In the genomic region with DNA sequence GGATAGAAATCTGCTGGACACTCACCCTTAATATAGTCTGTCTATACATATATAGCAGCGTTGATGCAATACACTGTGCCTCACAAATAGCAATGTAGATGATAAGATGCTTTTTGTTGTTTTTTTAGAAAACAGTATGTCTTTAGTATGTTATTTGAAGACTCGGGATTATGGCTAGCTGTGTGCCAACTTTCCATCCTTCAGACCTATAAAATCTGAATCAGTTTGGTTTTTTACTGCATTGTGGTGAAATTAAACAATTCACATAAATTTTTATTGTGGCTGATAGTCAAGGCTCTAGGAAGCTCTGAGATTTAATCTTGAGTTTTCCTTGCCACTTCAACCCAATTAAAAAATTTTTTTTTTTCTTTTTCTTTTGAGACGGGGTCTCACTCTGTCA, we compare ENCODE assay signal across 6 cellular contexts.
DNase-seq lines count a peak whose midpoint lies in the region; ATAC-seq and TF ChIP-seq lines count a peak whose summit lies in the region.
"Not testable (repeated sequence)": the region's sequence is repeated elsewhere in the genome, so short reads cannot be mapped to it uniquely, and the experiment has no call there.

No MANE protein-coding gene starts in this region.

- 49 to 60% methylated on average over 3 of the region's 3 CpGs for WGBS in heart right ventricle, 2 donors
- WGBS in sigmoid colon, 2 donors: 29 to 70% methylated on average over 3 of the region's 3 CpGs
- WGBS in thyroid gland, 2 donors: 63 to 78% methylated on average over 3 of the region's 3 CpGs

- ATAC-seq in PC-3: peak; percentile 31
- ATAC-seq in heart right ventricle: not testable (repeated sequence)
- ATAC-seq in mucosa of descending colon: peak; percentile 51

- TF ChIP-seq CTCF in PC-3 (conservative IDR thresholded peaks at IDR 0.05; ENCODE audit: low read depth, low read length); coronary artery (IDR thresholded peaks at IDR 0.05); heart right ventricle (IDR thresholded peaks at IDR 0.05); mucosa of descending colon (IDR thresholded peaks at IDR 0.05); sigmoid colon (IDR thresholded peaks at IDR 0.05); thyroid gland (IDR thresholded peaks at IDR 0.05): not testable (repeated sequence)

- not testable (repeated sequence) for H3K79me2 ChIP-seq in PC-3 (ENCODE audit: low read length)

- TF ChIP-seq EP300 in sigmoid colon (IDR thresholded peaks at IDR 0.05): not testable (repeated sequence)

- H3K4me2 ChIP-seq in PC-3 (ENCODE audit: low read length): not testable (repeated sequence)

- POLR2A ChIA-PET in PC-3 (lab: Charles Lee; ENCODE audit: unreplicated experiment): interaction anchor here (0.7 kb wide), 1 partner anchor 1790 kb away, joined by 8 read pairs; no protein-coding TSS in a partner anchor

- H3F3A ChIP-seq in PC-3 (ENCODE audit: low read length, unreplicated experiment): not testable (repeated sequence)

- not testable (repeated sequence) for H2AFZ ChIP-seq in PC-3 (ENCODE audit: low read length)

- H3K9me3 ChIP-seq in PC-3 (ENCODE audit: low read length); heart right ventricle; mucosa of descending colon; sigmoid colon; thyroid gland: not testable (repeated sequence)

- H4K20me1 ChIP-seq in PC-3 (ENCODE audit: low read length): not testable (repeated sequence)

- CTCF ChIA-PET in PC-3 (lab: Charles Lee): not testable (repeated sequence)

- not testable (repeated sequence) for BruUV-seq in PC-3 (replicated peaks; lab: Mats Ljungman, UMichigan)

- not testable (repeated sequence) for DNase-seq in PC-3; coronary artery (ENCODE audit: low spot score); heart right ventricle; mucosa of descending colon; sigmoid colon; thyroid gland

- not testable (repeated sequence) for H3K27me3 ChIP-seq in PC-3 (ENCODE audit: low read length); heart right ventricle; sigmoid colon; thyroid gland

- H3K4me1 ChIP-seq in PC-3 (ENCODE audit: insufficient read depth, low read length): not testable (repeated sequence)
- peaks cover 5 to 49% (median 22%) of the 10 kb centered on the region in 9 donors for H3K4me1 ChIP-seq in heart right ventricle
- peaks cover 14% of the 10 kb centered on the region for H3K4me1 ChIP-seq in mucosa of descending colon (ENCODE audit: low read depth)
- peaks cover 0 to 53% (median 46%) of the 10 kb centered on the region in 4 donors for H3K4me1 ChIP-seq in sigmoid colon
- peaks cover 15 to 18% of the 10 kb centered on the region in 2 donors for H3K4me1 ChIP-seq in thyroid gland

- H3K9me2 ChIP-seq in PC-3 (replicated peaks; ENCODE audit: low read length): not testable (repeated sequence)

- not testable (repeated sequence) for H3K27ac ChIP-seq in PC-3 (ENCODE audit: low read length)
- peak overlapping the region; percentile 50 to 57 for H3K27ac ChIP-seq in coronary artery
- H3K27ac ChIP-seq in heart right ventricle: peak overlapping the region in 7 of 10 donors; percentile 39 to 84 (median 68)
- H3K27ac ChIP-seq in sigmoid colon: peak overlapping the region; percentile 65 to 83 (median 77)
- H3K27ac ChIP-seq in thyroid gland: peak overlapping the region; percentile 78 to 97 (median 92)

- H3K36me3 ChIP-seq in PC-3 (ENCODE audit: low read depth, low read length); mucosa of descending colon (ENCODE audit: low read depth); sigmoid colon; thyroid gland: not testable (repeated sequence)
- H3K36me3 ChIP-seq in heart right ventricle: peaks cover 0 to 17% (median 0%) of the 10 kb centered on the region in 9 donors

- not testable (repeated sequence) for TF ChIP-seq POLR2A in sigmoid colon (IDR thresholded peaks at IDR 0.05); thyroid gland (IDR thresholded peaks at IDR 0.05)

- not testable (repeated sequence) for H3K4me3 ChIP-seq in PC-3 (ENCODE audit: low read length); coronary artery; heart right ventricle; mucosa of descending colon; sigmoid colon; thyroid gland (replicated peaks in 1 of 3)

- not testable (repeated sequence) for H3K9ac ChIP-seq in PC-3 (ENCODE audit: low read length)

- intact Hi-C loops in PC-3 (cut with micrococcal nuclease) (loop anchor here (5.0 kb wide), 1 partner anchor 33 kb away; no protein-coding TSS in a partner anchor), heart right ventricle (cut with DNase I) (loop anchor here in 2 of 10 donors (5.0 to 10.0 kb wide), 2 partner anchors 46 to 48 kb away; no protein-coding TSS in a partner anchor)
- intact Hi-C loops in mucosa of descending colon (cut with DNase I, micrococcal nuclease); sigmoid colon (cut with DNase I); thyroid gland (cut with DNase I): not testable (repeated sequence)
